12 cellular contexts compared by ENCODE assay signal in genomic region chr16:79278506-79278905, GRCh38.
A peak's percentile ranks its signal among the peaks of the same experiment; 100 is the strongest.
DNase-seq lines count a peak whose midpoint lies in the region; ATAC-seq and TF ChIP-seq lines count a peak whose summit lies in the region.
"Had no signal": no experiment of that assay in that cellular context is flagged by ENCODE, and none has a peak within 500 bp of the region (broad histone marks: within the 10 kb centered on the region; RNA-seq: fewer than 3 reads in every experiment).

No MANE protein-coding gene starts in this region.

- H3K4me1 ChIP-seq in A673 (ENCODE audit: insufficient read depth, low read length, poor library complexity, severe bottlenecking) = no peaks in the 10 kb centered on the region
- H3K4me1 ChIP-seq: upper lobe of left lung had no signal

- H3K36me3 Mint-ChIP-seq in effector memory CD8-positive, alpha-beta T cell (ENCODE audit: insufficient read depth) = peaks cover 3% of the 10 kb centered on the region

- peak; percentile 57 for ATAC-seq in HG02623 (IDR thresholded peaks at IDR 0.05; ENCODE audit: unreplicated experiment)
- peak; percentile 93 for ATAC-seq in effector memory CD8-positive, alpha-beta T cell (replicated peaks)
- peak; percentile 77 for ATAC-seq in stimulated activated naive CD8-positive, alpha-beta T cell treated with anti-CD3 and anti-CD28 coated beads, Interleukin-15, Interleukin-2, amounts not matched to agents 100 U/mL and 50 U/mL, for 24 hours

- H3K4me3 Mint-ChIP-seq in effector memory CD8-positive, alpha-beta T cell = peak overlapping the region; percentile 72 to 79
- H3K4me3 Mint-ChIP-seq: nephron had no signal

- H3K27ac Mint-ChIP-seq in effector memory CD8-positive, alpha-beta T cell = peak overlapping the region; percentile 93 to 94
- H3K27ac Mint-ChIP-seq: nephron had no signal

- no peaks in the 10 kb centered on the region for H3K27me3 Mint-ChIP-seq in effector memory CD8-positive, alpha-beta T cell

- H3K27me3 ChIP-seq in A673 (replicated peaks; ENCODE audit: insufficient read depth, low read depth, low read length, poor library complexity) = no peaks in the 10 kb centered on the region
- H3K27me3 ChIP-seq: upper lobe of left lung had no signal

- POLR2A ChIA-PET in A673 (lab: Charles Lee; ENCODE audit: low non-redundant PET) = no interaction called here

- H3K4me1 Mint-ChIP-seq in effector memory CD8-positive, alpha-beta T cell (ENCODE audit: low read depth in 2 of 2) = peaks cover 46 to 59% of the 10 kb centered on the region in 2 donors
- H3K4me1 Mint-ChIP-seq: nephron had no signal

- BruUV-seq in A673 (replicated peaks; lab: Mats Ljungman, UMichigan) = no TSS peak

- no peak overlapping the region for H3K4me3 ChIP-seq in A673 (ENCODE audit: low read depth, low read length, poor library complexity, severe bottlenecking)
- H3K4me3 ChIP-seq: upper lobe of left lung had no signal

- peak; percentile 51 for DNase-seq in activated CD4-positive, alpha-beta T cell treated with anti-CD3 and anti-CD28 coated beads, Interleukin-2, amount 50 U/mL, for 1 hour
- peak; percentile 63 to 73 (median 64) for DNase-seq in effector memory CD8-positive, alpha-beta T cell
- peak; percentile 54 for DNase-seq in stimulated activated naive CD8-positive, alpha-beta T cell treated with anti-CD3 and anti-CD28 coated beads, Interleukin-15, Interleukin-2, amounts not matched to agents 100 U/mL and 50 U/mL, for 24 hours
- DNase-seq in cerebellar cortex (ENCODE audit: low spot score) (no peak), Kasumi-1 (lab: John Stamatoyannopoulos, UW) (no peak), A673 (ENCODE audit: low spot score) (no peak), SIG-M5 (lab: John Stamatoyannopoulos, UW) (no peak)
- DNase-seq: anterior cingulate cortex, NCI-H510A treated with DMSO at 0.1 percent for 48 hours had no signal

- CTCF ChIA-PET in A673 (lab: Charles Lee) = no interaction called here

- no peaks in the 10 kb centered on the region for H3K9me3 Mint-ChIP-seq in effector memory CD8-positive, alpha-beta T cell

- TF ChIP-seq CTCF in A673 (conservative IDR thresholded peaks at IDR 0.05; ENCODE audit: low read depth, low read length) = no peak

- H3K36me3 ChIP-seq in A673 (ENCODE audit: insufficient read depth, low read length, poor library complexity, severe bottlenecking) = no peaks in the 10 kb centered on the region
- H3K36me3 ChIP-seq: upper lobe of left lung had no signal

- intact Hi-C loops in A673 (cut with micrococcal nuclease; ENCODE audit: unreplicated experiment) = no loop called here

- no peaks in the 10 kb centered on the region for H3K9me3 ChIP-seq in A673 (ENCODE audit: low read depth, low read length, poor library complexity, severe bottlenecking)
- H3K9me3 ChIP-seq: upper lobe of left lung had no signal

- no peak overlapping the region for H3K27ac ChIP-seq in A673 (ENCODE audit: low read depth, low read length, poor library complexity, severe bottlenecking)

Comparison
In these comparisons a context has a peak if more than half of its experiments do, and no peak if none do; other contexts are left out.
1. DNase-seq: peak in activated CD4-positive, alpha-beta T cell treated with anti-CD3 and anti-CD28 coated beads, Interleukin-2, amount 50 U/mL, for 1 hour (single experiment), effector memory CD8-positive, alpha-beta T cell (3 of 3) and stimulated activated naive CD8-positive, alpha-beta T cell treated with anti-CD3 and anti-CD28 coated beads, Interleukin-15, Interleukin-2, amounts not matched to agents 100 U/mL and 50 U/mL, for 24 hours (single experiment); none in cerebellar cortex (single experiment), Kasumi-1 (0 of 2), A673 (single experiment) and SIG-M5 (single experiment).
2. Peak in every context shown above with its lines, with median percentiles within 50 percentile points of each other: ATAC-seq.